11 cellular contexts compared by ENCODE assay signal in the genomic region with DNA sequence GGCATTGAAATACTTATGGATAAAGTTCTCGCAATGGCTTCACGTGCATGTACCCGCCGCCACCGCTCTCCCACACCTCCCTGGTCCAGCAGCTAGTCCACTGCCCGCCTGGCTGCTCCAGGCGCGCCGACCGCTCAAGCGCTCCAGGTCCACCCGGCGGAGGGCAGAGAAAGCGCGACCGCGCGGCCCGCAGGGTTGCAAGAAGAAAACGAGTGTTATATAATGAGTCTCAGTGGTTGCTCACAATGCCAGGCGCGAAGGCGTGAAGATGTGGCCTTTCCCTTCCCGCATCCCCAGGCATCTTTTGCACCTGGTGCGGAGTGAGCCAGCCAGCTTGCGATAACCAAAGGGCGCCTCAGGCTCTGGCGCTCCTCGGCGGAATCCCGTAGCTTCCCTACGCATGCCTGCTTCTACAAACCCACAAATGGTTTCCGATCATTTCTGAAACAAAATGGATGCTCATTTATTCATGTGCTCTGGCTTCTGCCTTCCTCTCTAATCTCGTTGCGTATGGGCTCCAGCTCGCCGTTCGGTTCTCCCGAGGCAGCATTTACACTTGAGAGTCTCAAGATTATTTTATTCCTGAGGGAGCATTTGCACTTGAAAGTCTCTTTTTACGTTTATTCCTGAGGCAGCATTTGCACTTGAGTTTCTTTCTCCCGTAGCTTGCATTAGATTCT. TPM values are rescaled to one million over a fixed set of nuclear protein-coding genes. Genes with fewer than 3 reads are reported as not detected.
A peak's percentile ranks its signal among the peaks of the same experiment; 100 is the strongest.
DNase-seq lines count a peak whose midpoint lies in the region; ATAC-seq lines count a peak whose summit lies in the region.
"Had no signal": no experiment of that assay in that cellular context is flagged by ENCODE, and none has a peak within 500 bp of the region (broad histone marks: within the 10 kb centered on the region; RNA-seq: fewer than 3 reads in every experiment).

No MANE protein-coding gene starts in this region.

- peak overlapping the region; percentile 23 for H3K27ac Mint-ChIP-seq in activated T-helper 2 cell treated with anti-CD3 and anti-CD28 coated beads, Interferon-gamma antibody, Interleukin-2, Interleukin-4, amounts not matched to agents 10 μg/mL and 5 μg/mL and 100 μg/mL, durations not matched to agents 14 hours and 24 hours and 36 hours
- H3K27ac Mint-ChIP-seq in stimulated activated effector memory CD8-positive, alpha-beta T cell treated with anti-CD3 and anti-CD28 coated beads, Interleukin-12 subunit alpha, Interleukin-12 subunit beta, amount 100 ng/mL, for 72 hours, result no peak overlapping the region

- H3K9me3 ChIP-seq in iPS-15b (ENCODE audit: control insufficient read depth, insufficient read depth, low read length), result no peaks in the 10 kb centered on the region
- H3K9me3 ChIP-seq: colonic mucosa, pancreas had no signal

- peaks cover 2% of the 10 kb centered on the region for H3K36me3 Mint-ChIP-seq in activated T-cell treated with anti-CD3 and anti-CD28 coated beads, Interleukin-2, amount 50 U/mL, for 4 hours (ENCODE audit: insufficient read depth)
- H3K36me3 Mint-ChIP-seq in activated T-helper 2 cell treated with anti-CD3 and anti-CD28 coated beads, Interferon-gamma antibody, Interleukin-2, Interleukin-4, amounts not matched to agents 10 μg/mL and 5 μg/mL and 100 μg/mL, durations not matched to agents 14 hours and 24 hours and 36 hours (ENCODE audit: low read depth), result peaks cover 30% of the 10 kb centered on the region
- peaks cover 12% of the 10 kb centered on the region for H3K36me3 Mint-ChIP-seq in stimulated activated effector memory CD8-positive, alpha-beta T cell treated with anti-CD3 and anti-CD28 coated beads, Interleukin-12 subunit alpha, Interleukin-12 subunit beta, amount 100 ng/mL, for 72 hours

- H3K4me3 ChIP-seq in iPS-15b (ENCODE audit: low read depth, low read length), result peak overlapping the region; percentile 24
- H3K4me3 ChIP-seq: colonic mucosa, pancreas, upper lobe of left lung had no signal

- ATAC-seq in activated T-cell treated with anti-CD3 and anti-CD28 coated beads, Interleukin-2, amount 50 U/mL, for 4 hours, result no peak
- no peak for ATAC-seq in stimulated activated effector memory CD8-positive, alpha-beta T cell treated with anti-CD3 and anti-CD28 coated beads, Interleukin-12 subunit alpha, Interleukin-12 subunit beta, amount 100 ng/mL, for 72 hours
- ATAC-seq in HG03521 (IDR thresholded peaks at IDR 0.05; ENCODE audit: unreplicated experiment) (no peak), GM18858 (IDR thresholded peaks at IDR 0.05; ENCODE audit: unreplicated experiment) (no peak)

- no peak overlapping the region for H3K9ac ChIP-seq in iPS-15b (ENCODE audit: low read depth, low read length)

- peaks cover 93% of the 10 kb centered on the region for H3K27me3 Mint-ChIP-seq in activated T-cell treated with anti-CD3 and anti-CD28 coated beads, Interleukin-2, amount 50 U/mL, for 4 hours (ENCODE audit: low read depth)
- H3K27me3 Mint-ChIP-seq in activated T-helper 2 cell treated with anti-CD3 and anti-CD28 coated beads, Interferon-gamma antibody, Interleukin-2, Interleukin-4, amounts not matched to agents 10 μg/mL and 5 μg/mL and 100 μg/mL, durations not matched to agents 14 hours and 24 hours and 36 hours (ENCODE audit: low read depth), result peaks cover 88% of the 10 kb centered on the region

- H3K4me1 Mint-ChIP-seq in activated T-cell treated with anti-CD3 and anti-CD28 coated beads, Interleukin-2, amount 50 U/mL, for 4 hours (ENCODE audit: low read depth), result peaks cover 26% of the 10 kb centered on the region
- peaks cover 26% of the 10 kb centered on the region for H3K4me1 Mint-ChIP-seq in activated T-helper 2 cell treated with anti-CD3 and anti-CD28 coated beads, Interferon-gamma antibody, Interleukin-2, Interleukin-4, amounts not matched to agents 10 μg/mL and 5 μg/mL and 100 μg/mL, durations not matched to agents 14 hours and 24 hours and 36 hours (ENCODE audit: low read depth)
- H3K4me1 Mint-ChIP-seq in stimulated activated effector memory CD8-positive, alpha-beta T cell treated with anti-CD3 and anti-CD28 coated beads, Interleukin-12 subunit alpha, Interleukin-12 subunit beta, amount 100 ng/mL, for 72 hours, result peaks cover 42% of the 10 kb centered on the region

- no peak overlapping the region for H3K4me3 Mint-ChIP-seq in activated T-cell treated with anti-CD3 and anti-CD28 coated beads, Interleukin-2, amount 50 U/mL, for 4 hours
- H3K4me3 Mint-ChIP-seq in activated T-helper 2 cell treated with anti-CD3 and anti-CD28 coated beads, Interferon-gamma antibody, Interleukin-2, Interleukin-4, amounts not matched to agents 10 μg/mL and 5 μg/mL and 100 μg/mL, durations not matched to agents 14 hours and 24 hours and 36 hours (ENCODE audit: low read depth), result no peak overlapping the region
- H3K4me3 Mint-ChIP-seq in stimulated activated effector memory CD8-positive, alpha-beta T cell treated with anti-CD3 and anti-CD28 coated beads, Interleukin-12 subunit alpha, Interleukin-12 subunit beta, amount 100 ng/mL, for 72 hours, result peak overlapping the region; percentile 18

- peaks cover 3% of the 10 kb centered on the region for H3K4me1 ChIP-seq in iPS-15b (ENCODE audit: control insufficient read depth, insufficient read depth, low read length)
- H3K4me1 ChIP-seq: colonic mucosa had no signal

- H3K9me3 Mint-ChIP-seq in activated T-cell treated with anti-CD3 and anti-CD28 coated beads, Interleukin-2, amount 50 U/mL, for 4 hours, result peaks cover 19% of the 10 kb centered on the region
- peaks cover 17% of the 10 kb centered on the region for H3K9me3 Mint-ChIP-seq in activated T-helper 2 cell treated with anti-CD3 and anti-CD28 coated beads, Interferon-gamma antibody, Interleukin-2, Interleukin-4, amounts not matched to agents 10 μg/mL and 5 μg/mL and 100 μg/mL, durations not matched to agents 14 hours and 24 hours and 36 hours
- peaks cover 5% of the 10 kb centered on the region for H3K9me3 Mint-ChIP-seq in stimulated activated effector memory CD8-positive, alpha-beta T cell treated with anti-CD3 and anti-CD28 coated beads, Interleukin-12 subunit alpha, Interleukin-12 subunit beta, amount 100 ng/mL, for 72 hours

- H3K36me3 ChIP-seq in iPS-15b (ENCODE audit: control insufficient read depth, insufficient read depth, low read length), result no peaks in the 10 kb centered on the region
- H3K36me3 ChIP-seq: colonic mucosa, pancreas, upper lobe of left lung had no signal

- intact Hi-C loops in activated T-helper 2 cell treated with anti-CD3 and anti-CD28 coated beads, Interferon-gamma antibody, Interleukin-2, Interleukin-4, amounts not matched to agents 10 μg/mL and 5 μg/mL and 100 μg/mL, durations not matched to agents 14 hours and 24 hours and 36 hours (cut with micrococcal nuclease), result loop anchor here (5.0 kb wide), 1 partner anchor 479 kb away; a partner anchor contains a TSS

- H3K27me3 ChIP-seq in iPS-15b (ENCODE audit: control insufficient read depth, insufficient read depth, low read length), result peaks cover 100% of the 10 kb centered on the region

- DNase-seq in activated T-cell treated with anti-CD3 and anti-CD28 coated beads, Interleukin-2, amount 50 U/mL, for 1 hour, result peak; percentile 24
- DNase-seq in activated T-cell treated with anti-CD3 and anti-CD28 coated beads, Interleukin-2, amount 50 U/mL, for 4 hours, result no peak
- DNase-seq in activated T-helper 2 cell treated with anti-CD3 and anti-CD28 coated beads, Interferon-gamma antibody, Interleukin-2, Interleukin-4, amounts not matched to agents 10 μg/mL and 5 μg/mL and 100 μg/mL, durations not matched to agents 14 hours and 24 hours and 36 hours (ENCODE audit: low spot score), result no peak
- DNase-seq in stimulated activated effector memory CD8-positive, alpha-beta T cell treated with anti-CD3 and anti-CD28 coated beads, Interleukin-12 subunit alpha, Interleukin-12 subunit beta, amount 100 ng/mL, for 72 hours (ENCODE audit: low spot score in 2 of 2), result no peak
- DNase-seq in HCEC 1CT, result no peak
- DNase-seq: colonic mucosa had no signal

RNA-seq across cellular contexts. Expression of a gene that starts 25.7 kb away (rescaled TPM):
- 1 to 10 TPM; 1.2 to 2.7 (median 1.4) TPM for total RNA-seq in activated T-cell treated with anti-CD3 and anti-CD28 coated beads, Interleukin-2, amount 50 U/mL, for 4 hours
- total RNA-seq in activated T-helper 2 cell treated with anti-CD3 and anti-CD28 coated beads, Interferon-gamma antibody, Interleukin-2, Interleukin-4, amounts not matched to agents 10 μg/mL and 5 μg/mL and 100 μg/mL, durations not matched to agents 14 hours and 24 hours and 36 hours, result 5.8 and 7.4 TPM in 2 replicates

RNA-seq across cellular contexts. Expression of a gene that starts 26.1 kb away (rescaled TPM):
- under 1 TPM in 1 of 3 donors, not detected in 2; 0.60 TPM for total RNA-seq in activated T-cell treated with anti-CD3 and anti-CD28 coated beads, Interleukin-2, amount 50 U/mL, for 4 hours
- total RNA-seq in activated T-helper 2 cell treated with anti-CD3 and anti-CD28 coated beads, Interferon-gamma antibody, Interleukin-2, Interleukin-4, amounts not matched to agents 10 μg/mL and 5 μg/mL and 100 μg/mL, durations not matched to agents 14 hours and 24 hours and 36 hours, result 0.82 and 1.1 TPM in 2 replicates

RNA-seq across cellular contexts. Expression of a gene that starts 40.6 kb away (rescaled TPM):
- under 1 TPM in 2 of 3 donors, not detected in 1; 0.16 to 0.40 TPM for total RNA-seq in activated T-cell treated with anti-CD3 and anti-CD28 coated beads, Interleukin-2, amount 50 U/mL, for 4 hours
- 0.62 and 0.69 TPM in 2 replicates for total RNA-seq in activated T-helper 2 cell treated with anti-CD3 and anti-CD28 coated beads, Interferon-gamma antibody, Interleukin-2, Interleukin-4, amounts not matched to agents 10 μg/mL and 5 μg/mL and 100 μg/mL, durations not matched to agents 14 hours and 24 hours and 36 hours
